Comparison of ENCODE assay signal across 14 cellular contexts in the genomic region with DNA sequence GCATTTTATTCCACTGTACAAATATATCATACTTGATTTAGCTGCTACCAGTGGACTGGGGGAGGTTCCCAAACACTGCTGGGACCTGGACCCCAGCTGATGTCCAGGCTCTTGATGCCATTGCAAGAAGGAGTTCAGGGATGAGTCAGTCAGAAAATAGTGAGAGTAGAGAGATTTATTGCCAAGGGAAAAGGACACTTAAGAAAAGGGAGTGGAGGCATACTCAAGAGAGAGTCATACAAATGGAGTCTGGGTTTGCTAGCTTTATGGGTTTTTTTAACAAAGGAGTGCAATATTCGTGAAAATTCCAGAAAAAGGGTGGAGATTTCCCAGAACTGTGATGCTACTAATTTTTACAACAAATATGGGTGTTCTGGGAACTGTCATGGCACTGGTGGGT. TPM values are rescaled to one million over a fixed set of nuclear protein-coding genes. Genes with fewer than 3 reads are reported as not detected.
A peak's percentile ranks its signal among the peaks of the same experiment; 100 is the strongest.
DNase-seq lines count a peak whose midpoint lies in the region; ATAC-seq and TF ChIP-seq lines count a peak whose summit lies in the region.
"Had no signal": no experiment of that assay in that cellular context is flagged by ENCODE, and none has a peak within 500 bp of the region (broad histone marks: within the 10 kb centered on the region; RNA-seq: fewer than 3 reads in every experiment).

No MANE protein-coding gene starts in this region.

- H3K27ac ChIP-seq in GM23248 (peak overlapping the region; percentile 67), esophagus muscularis mucosa (replicated peaks in 1 of 4) (no peak overlapping the region)
- H3K27ac ChIP-seq: parathyroid adenoma, suprapubic skin had no signal

- peak overlapping the region; percentile 51; the same call in 1 of the 2 replicates for H2AFZ ChIP-seq in GM23248
- H2AFZ ChIP-seq: parathyroid adenoma had no signal

- intact Hi-C loops in esophagus muscularis mucosa (cut with DNase I), result no loop called here

- no peaks in the 10 kb centered on the region for H3K79me2 ChIP-seq in GM23248 (ENCODE audit: insufficient read depth)
- H3K79me2 ChIP-seq: parathyroid adenoma had no signal

- TF ChIP-seq EP300 in esophagus muscularis mucosa (IDR thresholded peaks at IDR 0.05), result no peak

- no peak for TF ChIP-seq POLR2A in esophagus muscularis mucosa (IDR thresholded peaks at IDR 0.05; ENCODE audit: low read depth)

- H4K20me1 ChIP-seq in GM23248 (ENCODE audit: insufficient read depth), result no peaks in the 10 kb centered on the region

- DNase-seq in GM23248 (peak; percentile 85), fibroblast of villous mesenchyme (ENCODE audit: low read depth) (peak; percentile 70), stromal cell of bone marrow (ENCODE audit: low read depth) (peak; percentile 53), esophagus muscularis mucosa (ENCODE audit: extremely low spot score) (no peak), NCI-H82 treated with DMSO at 0.1 percent for 48 hours (lab: John Stamatoyannopoulos, UW; ENCODE audit: unreplicated experiment) (no peak)
- DNase-seq: activated T-cell treated with anti-CD3 and anti-CD28 coated beads, Interleukin-2, amount 50 U/mL, for 1 hour; MM.1S; NCI-H2029; NCI-H524 treated with DMSO at 0.1 percent for 48 hours had no signal

- ATAC-seq in SK-N-SH treated with all-trans-retinoic acid at 6 μM for 48 hours (peak; percentile 80), GM19351 (IDR thresholded peaks at IDR 0.05; ENCODE audit: unreplicated experiment) (no peak)
- ATAC-seq: Panc1 had no signal

- H3K4me2 ChIP-seq in GM23248 (ENCODE audit: unreplicated experiment), result peak overlapping the region; percentile 42

- H3K9me3 ChIP-seq in GM23248 (ENCODE audit: low read depth) (no peaks in the 10 kb centered on the region), esophagus muscularis mucosa (no peaks in the 10 kb centered on the region)
- H3K9me3 ChIP-seq: suprapubic skin had no signal

- in situ Hi-C loops in GM23248 (cut with MboI), result no loop called here

- H3K27me3 ChIP-seq in GM23248 (replicated peaks; ENCODE audit: insufficient read depth) (no peaks in the 10 kb centered on the region), esophagus muscularis mucosa (no peaks in the 10 kb centered on the region)
- H3K27me3 ChIP-seq: suprapubic skin had no signal

- H3F3A ChIP-seq in GM23248 (ENCODE audit: insufficient read depth), result peaks cover 40% of the 10 kb centered on the region

- H3K4me3 ChIP-seq in GM23248, result no peak overlapping the region
- no peak overlapping the region for H3K4me3 ChIP-seq in fibroblast of villous mesenchyme (ENCODE audit: low read depth, low read length)
- H3K4me3 ChIP-seq in esophagus muscularis mucosa, result no peak overlapping the region
- H3K4me3 ChIP-seq: suprapubic skin had no signal

- H3K4me1 ChIP-seq in GM23248 (ENCODE audit: insufficient read depth), result peaks cover 36% of the 10 kb centered on the region
- no peaks in the 10 kb centered on the region for H3K4me1 ChIP-seq in esophagus muscularis mucosa
- H3K4me1 ChIP-seq: parathyroid adenoma, suprapubic skin had no signal

- TF ChIP-seq CTCF in fibroblast of villous mesenchyme (IDR thresholded peaks at IDR 0.05; ENCODE audit: insufficient read depth, low read depth, low read length), result no peak
- TF ChIP-seq CTCF in esophagus muscularis mucosa (IDR thresholded peaks at IDR 0.05), result no peak

- no peak overlapping the region for H3K9ac ChIP-seq in GM23248
- H3K9ac ChIP-seq: parathyroid adenoma had no signal

- H3K36me3 ChIP-seq in GM23248 (ENCODE audit: low read depth), result no peaks in the 10 kb centered on the region
- H3K36me3 ChIP-seq in esophagus muscularis mucosa, result no peaks in the 10 kb centered on the region
- H3K36me3 ChIP-seq: suprapubic skin had no signal

- 4 to 7% methylated on average over 1 of the region's 1 CpG for WGBS in GM23248 (ENCODE audit: low coverage in 1 of 2, low lambda C conversion rate in 2 of 2, missing lambda C conversion rate in 2 of 2), 2 experiments
- WGBS in esophagus muscularis mucosa, result 83% methylated on average over 1 of the region's 1 CpG

- H3K9me2 ChIP-seq in GM23248 (ENCODE audit: insufficient read depth), result no peaks in the 10 kb centered on the region

TF ChIP-seq in SK-N-SH treated with all-trans-retinoic acid at 6 μM for 48 hours, 23 proteins besides CTCF, POLR2A, EP300 and RAD21:
- TF ChIP-seq PPARA (CRISPR knock-in tag; IDR thresholded peaks at IDR 0.05; ENCODE audit: borderline replicate concordance) (no peak), ISL1 (CRISPR knock-in tag; IDR thresholded peaks at IDR 0.05) (peak; percentile 53; the same call in 1 of the 2 replicates), ZNF70 (CRISPR knock-in tag; IDR thresholded peaks at IDR 0.05) (no peak), TCF4 (CRISPR knock-in tag; IDR thresholded peaks at IDR 0.05; ENCODE audit: borderline replicate concordance) (no peak)

RNA-seq across cellular contexts. Expression of a gene that starts 36.1 kb away (rescaled TPM):
- 20.8 and 22.6 TPM in 2 replicates for total RNA-seq in GM23248 (2014; rRNA removed; shearing (Covaris generic))
- 13.8 and 14.4 TPM in 2 replicates for polyA plus RNA-seq in GM23248 (2016; fragmentation: Nextera tagmentation; extraction: Ambion mirVana)
- total RNA-seq in fibroblast of villous mesenchyme (6.0 and 16.1 TPM in 2 replicates), esophagus muscularis mucosa (10 to 100 TPM in 3 of 4 donors, 1 to 10 TPM in 1; 6.5 to 17.2 (median 13.5) TPM)

Comparison
In these comparisons a context has a peak if more than half of its experiments do, and no peak if none do; other contexts are left out.
1. DNase-seq: peak in GM23248 (single experiment), fibroblast of villous mesenchyme (single experiment) and stromal cell of bone marrow (single experiment); none in esophagus muscularis mucosa (single experiment) and NCI-H82 treated with DMSO at 0.1 percent for 48 hours (single experiment).